ENCODE assay signal across 1 cellular context in the genomic region with DNA sequence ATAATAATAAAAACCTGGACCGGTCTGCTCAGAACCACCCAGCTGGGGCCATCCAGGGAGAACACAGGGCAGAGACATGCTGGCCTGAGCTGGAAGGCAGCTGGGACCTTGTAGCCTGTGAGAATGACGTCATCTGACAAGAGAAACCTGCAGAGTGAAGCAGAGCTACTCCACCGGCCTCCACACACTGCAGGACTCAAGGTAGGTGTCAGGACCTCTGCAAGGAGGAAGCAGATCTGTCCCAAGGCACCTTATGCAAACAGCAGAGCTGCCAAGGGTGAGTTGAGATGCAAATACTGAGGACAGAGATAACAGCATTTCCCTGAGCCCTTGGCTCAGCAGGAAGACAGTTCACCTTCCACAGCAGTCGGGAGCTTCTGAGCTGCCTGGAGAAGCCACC.
TF ChIP-seq lines count a peak whose summit lies in the region.

No MANE protein-coding gene starts in this region.

TF ChIP-seq in HCT116, 20 proteins besides CTCF, POLR2A, EP300 and RAD21 (continued from another document):
- TF ChIP-seq, protein P1, sequence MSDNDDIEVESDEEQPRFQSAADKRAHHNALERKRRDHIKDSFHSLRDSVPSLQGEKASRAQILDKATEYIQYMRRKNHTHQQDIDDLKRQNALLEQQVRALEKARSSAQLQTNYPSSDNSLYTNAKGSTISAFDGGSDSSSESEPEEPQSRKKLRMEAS (IDR thresholded peaks at IDR 0.05), result no peak
- TF ChIP-seq JUND (IDR thresholded peaks at IDR 0.05) (no peak), FOSL1 (IDR thresholded peaks at IDR 0.05; ENCODE audit: low read depth) (no peak), ZNF274 (IDR thresholded peaks at IDR 0.05; ENCODE audit: low read depth, low read length) (no peak), SRF (IDR thresholded peaks at IDR 0.05; ENCODE audit: low read depth) (no peak), EZH2 (IDR thresholded peaks at IDR 0.05) (no peak), EGR1 (IDR thresholded peaks at IDR 0.05; ENCODE audit: low read depth) (no peak), CEBPB (IDR thresholded peaks at IDR 0.05; ENCODE audit: low read depth) (no peak), SP1 (IDR thresholded peaks at IDR 0.05; ENCODE audit: low read depth) (no peak)
- TF ChIP-seq, protein P2, sequence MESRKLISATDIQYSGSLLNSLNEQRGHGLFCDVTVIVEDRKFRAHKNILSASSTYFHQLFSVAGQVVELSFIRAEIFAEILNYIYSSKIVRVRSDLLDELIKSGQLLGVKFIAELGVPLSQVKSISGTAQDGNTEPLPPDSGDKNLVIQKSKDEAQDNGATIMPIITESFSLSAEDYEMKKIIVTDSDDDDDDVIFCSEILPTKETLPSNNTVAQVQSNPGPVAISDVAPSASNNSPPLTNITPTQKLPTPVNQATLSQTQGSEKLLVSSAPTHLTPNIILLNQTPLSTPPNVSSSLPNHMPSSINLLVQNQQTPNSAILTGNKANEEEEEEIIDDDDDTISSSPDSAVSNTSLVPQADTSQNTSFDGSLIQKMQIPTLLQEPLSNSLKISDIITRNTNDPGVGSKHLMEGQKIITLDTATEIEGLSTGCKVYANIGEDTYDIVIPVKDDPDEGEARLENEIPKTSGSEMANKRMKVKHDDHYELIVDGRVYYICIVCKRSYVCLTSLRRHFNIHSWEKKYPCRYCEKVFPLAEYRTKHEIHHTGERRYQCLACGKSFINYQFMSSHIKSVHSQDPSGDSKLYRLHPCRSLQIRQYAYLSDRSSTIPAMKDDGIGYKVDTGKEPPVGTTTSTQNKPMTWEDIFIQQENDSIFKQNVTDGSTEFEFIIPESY (IDR thresholded peaks at IDR 0.05; ENCODE audit: extremely low read depth, insufficient replicate concordance, low read length), result no peak
